ENCODE assay signal across 27 cellular contexts in genomic region chr6:30578051-30578450, GRCh38. TPM values are rescaled to one million over a fixed set of nuclear protein-coding genes. Genes with fewer than 3 reads are reported as not detected.
DNase-seq lines count a peak whose midpoint lies in the region; ATAC-seq and TF ChIP-seq lines count a peak whose summit lies in the region.
"Had no signal": no experiment of that assay in that cellular context is flagged by ENCODE, and none has a peak within 500 bp of the region (broad histone marks: within the 10 kb centered on the region; RNA-seq: fewer than 3 reads in every experiment).

No MANE protein-coding gene starts in this region.

- H3K36me3 ChIP-seq in osteoblast (ENCODE audit: insufficient read depth, low read length): peaks cover 55% of the 10 kb centered on the region

- no peaks in the 10 kb centered on the region for H3K9me3 Mint-ChIP-seq in activated T-cell treated with anti-CD3 and anti-CD28 coated beads, Interleukin-2, amount 50 U/mL, for 72 hours
- no peaks in the 10 kb centered on the region for H3K9me3 Mint-ChIP-seq in CD4-positive, alpha-beta T cell
- H3K9me3 Mint-ChIP-seq in activated T-helper 17 cell treated with anti-CD3 and anti-CD28 coated beads, Interleukin-2, amount 50 U/mL, for 72 hours: no peaks in the 10 kb centered on the region
- H3K9me3 Mint-ChIP-seq: CD8-positive, alpha-beta T cell; GM23338; H9 had no signal

- no peak for TF ChIP-seq CTCF in CD4-positive, alpha-beta T cell (IDR thresholded peaks at IDR 0.05)
- TF ChIP-seq CTCF in osteoblast (IDR thresholded peaks at IDR 0.05; ENCODE audit: extremely low read depth, low read depth, low read length) (no peak), RWPE1 (conservative IDR thresholded peaks at IDR 0.05; ENCODE audit: low read depth) (no peak)

- no peaks in the 10 kb centered on the region for H3K9me3 ChIP-seq in CD4-positive, alpha-beta T cell (ENCODE audit: control insufficient read depth, low read length)
- H3K9me3 ChIP-seq in osteoblast (ENCODE audit: low read depth, low read length): no peaks in the 10 kb centered on the region
- H3K9me3 ChIP-seq: A549, Caco-2, MG63 had no signal

- no peaks in the 10 kb centered on the region for H3K27me3 ChIP-seq in CD4-positive, alpha-beta T cell (ENCODE audit: control insufficient read depth, insufficient read depth, low read length)
- H3K27me3 ChIP-seq in osteoblast (ENCODE audit: insufficient read depth, low read length): no peaks in the 10 kb centered on the region
- H3K27me3 ChIP-seq: MG63 had no signal

- no peak overlapping the region for H3K4me2 ChIP-seq in osteoblast (ENCODE audit: insufficient read depth, low read length)
- H3K4me2 ChIP-seq: A549, GM23338 had no signal

- no peak for ATAC-seq in activated T-cell treated with anti-CD3 and anti-CD28 coated beads, Interleukin-2, amount 50 U/mL, for 72 hours (replicated peaks in 1 of 2)
- no peak for ATAC-seq in CD4-positive, alpha-beta T cell (ENCODE audit: poor library complexity)
- no peak for ATAC-seq in activated T-helper 17 cell treated with anti-CD3 and anti-CD28 coated beads, Interleukin-2, amount 50 U/mL, for 72 hours (replicated peaks)
- ATAC-seq in HG03439 (IDR thresholded peaks at IDR 0.05; ENCODE audit: unreplicated experiment): no peak
- ATAC-seq: A549; CD8-positive, alpha-beta T cell; GM12878; GM23338 had no signal

- no peak overlapping the region for H3K4me3 ChIP-seq in osteoblast (ENCODE audit: insufficient read depth, low read length)
- H3K4me3 ChIP-seq: A549, GM12878, GM23338, MG63 had no signal

- intact Hi-C loops in CD4-positive, alpha-beta T cell (cut with DNase I, micrococcal nuclease): loop anchor here in 1 of 2 experiments (10.0 kb wide), 1 partner anchor 363 kb away; the partner anchor contains the start of gene TRIM26

- H3K4me1 ChIP-seq in osteoblast (ENCODE audit: insufficient read depth, low read length): peaks cover under 1% of the 10 kb centered on the region
- H3K4me1 ChIP-seq: Caco-2 had no signal

- H3K27ac ChIP-seq in CD4-positive, alpha-beta T cell (ENCODE audit: low read depth, low read length): no peak overlapping the region
- H3K27ac ChIP-seq in osteoblast (ENCODE audit: low read depth, low read length): no peak overlapping the region
- no peak overlapping the region for H3K27ac ChIP-seq in RWPE1
- H3K27ac ChIP-seq: A549 had no signal

- H3K36me3 Mint-ChIP-seq in activated T-cell treated with anti-CD3 and anti-CD28 coated beads, Interleukin-2, amount 50 U/mL, for 72 hours (ENCODE audit: insufficient read depth in 2 of 2): peaks cover 25 to 62% of the 10 kb centered on the region in 2 donors
- H3K36me3 Mint-ChIP-seq in CD4-positive, alpha-beta T cell (ENCODE audit: low read depth): peaks cover 86% of the 10 kb centered on the region
- peaks cover 90% of the 10 kb centered on the region for H3K36me3 Mint-ChIP-seq in activated T-helper 17 cell treated with anti-CD3 and anti-CD28 coated beads, Interleukin-2, amount 50 U/mL, for 72 hours (ENCODE audit: low read depth)

- peaks cover 39% of the 10 kb centered on the region for H3K4me1 Mint-ChIP-seq in activated T-cell treated with anti-CD3 and anti-CD28 coated beads, Interleukin-2, amount 50 U/mL, for 72 hours (ENCODE audit: low read depth)
- H3K4me1 Mint-ChIP-seq in CD4-positive, alpha-beta T cell (ENCODE audit: low read depth): peaks cover 25% of the 10 kb centered on the region
- H3K4me1 Mint-ChIP-seq in activated T-helper 17 cell treated with anti-CD3 and anti-CD28 coated beads, Interleukin-2, amount 50 U/mL, for 72 hours: peaks cover 26% of the 10 kb centered on the region

- H3K4me3 Mint-ChIP-seq in activated T-cell treated with anti-CD3 and anti-CD28 coated beads, Interleukin-2, amount 50 U/mL, for 72 hours: no peak overlapping the region
- H3K4me3 Mint-ChIP-seq in CD4-positive, alpha-beta T cell: no peak overlapping the region
- no peak overlapping the region for H3K4me3 Mint-ChIP-seq in activated T-helper 17 cell treated with anti-CD3 and anti-CD28 coated beads, Interleukin-2, amount 50 U/mL, for 72 hours
- H3K4me3 Mint-ChIP-seq: CD8-positive, alpha-beta T cell; GM23338; H9 had no signal

- POLR2A ChIA-PET in CD4-positive, alpha-beta T cell (lab: Charles Lee): interaction anchor here (0.9 to 4.3 kb wide), 3 partner anchors 36 to 145 kb away, joined by 3 to 22 read pairs (median 6); partner anchors contain the start of genes MRPS18B and PPP1R10
- POLR2A ChIA-PET in RWPE1 (lab: Yijun Ruan, JAX; ENCODE audit: low non-redundant PET): no interaction called here

- DNase-seq in activated T-cell treated with anti-CD3 and anti-CD28 coated beads, Interleukin-2, amount 50 U/mL, for 72 hours: no peak
- no peak for DNase-seq in activated T-cell treated with anti-CD3 and anti-CD28 coated beads, Interleukin-2, amount 50 U/mL, for 48 hours
- no peak for DNase-seq in CD4-positive, alpha-beta T cell
- DNase-seq in osteoblast (ENCODE audit: insufficient read length, low spot score, missing footprints): peak; percentile 2
- no peak for DNase-seq in RWPE1 (ENCODE audit: low spot score)
- DNase-seq: C1 segment of cervical spinal cord; Caco-2; CD8-positive, alpha-beta T cell; DMS 273 treated with DMSO at 0.1 percent for 48 hours; DMS79; EL; GDM1; H9; IMR-90; KG1; MG63; NCI-H1105 treated with DMSO at 0.1 percent for 48 hours; NCI-H146; NCI-H1930; NCI-H2107; NCI-H524; NCI-H748 treated with DMSO at 0.1 percent for 48 hours had no signal

- no peaks in the 10 kb centered on the region for H3K27me3 Mint-ChIP-seq in activated T-cell treated with anti-CD3 and anti-CD28 coated beads, Interleukin-2, amount 50 U/mL, for 72 hours (ENCODE audit: low read depth)
- H3K27me3 Mint-ChIP-seq in CD4-positive, alpha-beta T cell: no peaks in the 10 kb centered on the region
- H3K27me3 Mint-ChIP-seq in activated T-helper 17 cell treated with anti-CD3 and anti-CD28 coated beads, Interleukin-2, amount 50 U/mL, for 72 hours: no peaks in the 10 kb centered on the region

- peak overlapping the region; percentile 9 for H3K27ac Mint-ChIP-seq in activated T-cell treated with anti-CD3 and anti-CD28 coated beads, Interleukin-2, amount 50 U/mL, for 72 hours
- peak overlapping the region; percentile 4 for H3K27ac Mint-ChIP-seq in CD4-positive, alpha-beta T cell
- peak overlapping the region; percentile 31 for H3K27ac Mint-ChIP-seq in activated T-helper 17 cell treated with anti-CD3 and anti-CD28 coated beads, Interleukin-2, amount 50 U/mL, for 72 hours
- H3K27ac Mint-ChIP-seq: GM23338 had no signal

- CTCF ChIA-PET in CD4-positive, alpha-beta T cell (lab: Charles Lee): no interaction called here
- CTCF ChIA-PET in RWPE1 (lab: Yijun Ruan, JAX): no interaction called here

- no peak overlapping the region for H2AFZ ChIP-seq in osteoblast (ENCODE audit: low read length)
- H2AFZ ChIP-seq: GM23338 had no signal

- H3K79me2 ChIP-seq in osteoblast (ENCODE audit: insufficient read depth, low read length): peaks cover 45% of the 10 kb centered on the region

- H4K20me1 ChIP-seq in osteoblast (ENCODE audit: insufficient read depth, low read length): peaks cover 33% of the 10 kb centered on the region

RNA-seq across cellular contexts. Expression of gene ABCF1, which starts 6.8 kb away (rescaled TPM):
- 10 to 100 TPM; 64.6 to 68.1 TPM for total RNA-seq in activated T-cell treated with anti-CD3 and anti-CD28 coated beads, Interleukin-2, amount 50 U/mL, for 72 hours
- 10 to 100 TPM; 86.1 to 88.0 TPM for total RNA-seq in CD4-positive, alpha-beta T cell
- total RNA-seq in activated T-helper 17 cell treated with anti-CD3 and anti-CD28 coated beads, Interleukin-2, amount 50 U/mL, for 72 hours: 10 to 100 TPM; 65.0 to 98.2 TPM
- 37.3 and 37.4 TPM in 2 replicates for total RNA-seq in osteoblast

RNA-seq across cellular contexts. Expression of gene PRR3, which starts 21.0 kb away (rescaled TPM):
- 10 to 100 TPM; 23.0 to 31.8 TPM for total RNA-seq in activated T-cell treated with anti-CD3 and anti-CD28 coated beads, Interleukin-2, amount 50 U/mL, for 72 hours
- 10 to 100 TPM; 10.3 to 13.2 TPM for total RNA-seq in CD4-positive, alpha-beta T cell
- 10 to 100 TPM; 22.1 to 23.1 TPM for total RNA-seq in activated T-helper 17 cell treated with anti-CD3 and anti-CD28 coated beads, Interleukin-2, amount 50 U/mL, for 72 hours
- 6.8 and 7.2 TPM in 2 replicates for total RNA-seq in osteoblast

RNA-seq across cellular contexts. Expression of gene GNL1, which starts 21.8 kb away (rescaled TPM):
- 100 to 1,000 TPM; 114 to 121 TPM for total RNA-seq in activated T-cell treated with anti-CD3 and anti-CD28 coated beads, Interleukin-2, amount 50 U/mL, for 72 hours
- 100 to 1,000 TPM; 145 to 151 TPM for total RNA-seq in CD4-positive, alpha-beta T cell
- 100 to 1,000 TPM; 102 to 117 TPM for total RNA-seq in activated T-helper 17 cell treated with anti-CD3 and anti-CD28 coated beads, Interleukin-2, amount 50 U/mL, for 72 hours
- 56.5 and 64.8 TPM in 2 replicates for total RNA-seq in osteoblast

RNA-seq across cellular contexts. Expression of gene PPP1R10, which starts 39.0 kb away (rescaled TPM):
- 100 to 1,000 TPM; 138 to 154 TPM for total RNA-seq in activated T-cell treated with anti-CD3 and anti-CD28 coated beads, Interleukin-2, amount 50 U/mL, for 72 hours
- 10 to 100 TPM; 92.2 to 95.3 TPM for total RNA-seq in CD4-positive, alpha-beta T cell
- 100 to 1,000 TPM in 1 of 2 donors, 10 to 100 TPM in 1; 85.9 to 101 TPM for total RNA-seq in activated T-helper 17 cell treated with anti-CD3 and anti-CD28 coated beads, Interleukin-2, amount 50 U/mL, for 72 hours
- total RNA-seq in osteoblast: 29.0 and 37.4 TPM in 2 replicates

RNA-seq across cellular contexts. Expression of gene MRPS18B, which starts 39.6 kb away (rescaled TPM):
- total RNA-seq in activated T-cell treated with anti-CD3 and anti-CD28 coated beads, Interleukin-2, amount 50 U/mL, for 72 hours: 100 to 1,000 TPM; 109 to 132 TPM
- total RNA-seq in CD4-positive, alpha-beta T cell: 10 to 100 TPM; 15.3 to 15.5 TPM
- total RNA-seq in activated T-helper 17 cell treated with anti-CD3 and anti-CD28 coated beads, Interleukin-2, amount 50 U/mL, for 72 hours: 10 to 100 TPM; 64.6 to 78.5 TPM
- total RNA-seq in osteoblast: 67.3 and 83.4 TPM in 2 replicates
